Comparison of ENCODE assay signal across 11 cellular contexts in the genomic region with DNA sequence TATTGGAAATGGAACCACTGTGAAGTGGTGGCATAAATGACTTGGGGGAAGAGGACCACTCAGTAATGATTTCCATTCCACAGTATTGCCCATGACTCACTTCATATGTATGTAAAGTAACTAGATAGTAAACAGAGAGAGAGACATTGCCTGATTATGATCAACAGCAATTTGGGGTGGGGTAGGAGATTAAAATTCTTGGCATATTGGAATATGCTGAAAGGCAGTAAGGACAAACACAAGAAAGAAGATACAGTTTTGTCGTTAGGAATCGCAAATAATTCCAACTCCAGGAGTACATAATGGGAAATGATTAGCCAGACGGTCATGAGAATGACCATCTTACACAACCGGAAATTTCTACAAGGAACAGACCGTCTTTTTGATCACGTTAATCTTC. TPM values are rescaled to one million over a fixed set of nuclear protein-coding genes. Genes with fewer than 3 reads are reported as not detected.
DNase-seq lines count a peak whose midpoint lies in the region; FAIRE-seq and TF ChIP-seq lines count a peak whose summit lies in the region.
"Had no signal": no experiment of that assay in that cellular context is flagged by ENCODE, and none has a peak within 500 bp of the region (broad histone marks: within the 10 kb centered on the region; RNA-seq: fewer than 3 reads in every experiment).

No MANE protein-coding gene starts in this region.

- TF ChIP-seq EP300 in neural cell (conservative IDR thresholded peaks at IDR 0.05; ENCODE audit: poor library complexity, severe bottlenecking) = no peak

- peaks cover 40% of the 10 kb centered on the region for H3K79me2 ChIP-seq in DOHH2 (ENCODE audit: control insufficient read depth, low read length)
- peaks cover 35% of the 10 kb centered on the region for H3K79me2 ChIP-seq in OCI-LY3 (ENCODE audit: low read length)
- H3K79me2 ChIP-seq in neural cell (replicated peaks; ENCODE audit: insufficient read depth, low read length) = peaks cover 40% of the 10 kb centered on the region

- H3K36me3 Mint-ChIP-seq in chondrocyte (ENCODE audit: low read depth) = no peaks in the 10 kb centered on the region

- FAIRE-seq in HTR-8/SVneo (lab: Jason Lieb, UNC) = no peak
- FAIRE-seq: TTC549 had no signal

- H3K4me1 ChIP-seq in DOHH2 (ENCODE audit: control insufficient read depth, low read length) = peaks cover 43% of the 10 kb centered on the region
- H3K4me1 ChIP-seq in OCI-LY3 (ENCODE audit: low read length) = peaks cover 44% of the 10 kb centered on the region

- peaks cover 8% of the 10 kb centered on the region; the same call in 1 of the 2 replicates for H3K9me3 ChIP-seq in DOHH2 (ENCODE audit: control insufficient read depth, insufficient read depth, low read length)
- H3K9me3 ChIP-seq in OCI-LY3 (ENCODE audit: insufficient read depth, low read length) = no peaks in the 10 kb centered on the region
- no peaks in the 10 kb centered on the region for H3K9me3 ChIP-seq in neural cell (ENCODE audit: low read length)
- H3K9me3 ChIP-seq: vagina had no signal

- no peaks in the 10 kb centered on the region for H3K9me3 Mint-ChIP-seq in chondrocyte (ENCODE audit: low read depth)

- H3K9ac ChIP-seq in OCI-LY3 (ENCODE audit: low read length) (peak overlapping the region; percentile 78; the same call in 1 of the 2 replicates), neural cell (ENCODE audit: low read length) (peak overlapping the region; percentile 65)

- H4K20me1 ChIP-seq in DOHH2 (ENCODE audit: control insufficient read depth, insufficient read depth, low read depth, low read length) (peaks cover 31% of the 10 kb centered on the region), OCI-LY3 (ENCODE audit: insufficient read depth, low read length) (peaks cover 30% of the 10 kb centered on the region), neural cell (ENCODE audit: insufficient read depth) (peaks cover 15% of the 10 kb centered on the region)

- no peaks in the 10 kb centered on the region for H3K27me3 Mint-ChIP-seq in chondrocyte (ENCODE audit: low read depth)

- peaks cover 38% of the 10 kb centered on the region for H3K4me1 Mint-ChIP-seq in chondrocyte (ENCODE audit: low read depth)

- DNase-seq in chondrocyte (ENCODE audit: low spot score) (no peak), HTR-8/SVneo (ENCODE audit: insufficient read length, low spot score) (no peak), SIG-M5 (lab: John Stamatoyannopoulos, UW) (no peak), NCI-H1694 treated with DMSO at 0.1 percent for 48 hours (lab: John Stamatoyannopoulos, UW) (no peak)
- DNase-seq: NCI-H1694, OCI-M1 had no signal

- H3K4me3 ChIP-seq in DOHH2 (ENCODE audit: low read length) (peak overlapping the region; percentile 60), OCI-LY3 (ENCODE audit: low read length) (no peak overlapping the region), neural cell (ENCODE audit: low read length) (peak overlapping the region; percentile 96)

- peak overlapping the region; percentile 49; the same call in 1 of the 2 replicates for H2AFZ ChIP-seq in OCI-LY3 (ENCODE audit: low read depth, low read length)
- H2AFZ ChIP-seq in neural cell (ENCODE audit: low read depth, low read length) = peak overlapping the region; percentile 6

- TF ChIP-seq CTCF in DOHH2 (IDR thresholded peaks at IDR 0.05; ENCODE audit: low read depth, low read length, poor library complexity, severe bottlenecking) (no peak), OCI-LY3 (IDR thresholded peaks at IDR 0.05; ENCODE audit: low read depth, low read length) (no peak), chondrocyte (IDR thresholded peaks at IDR 0.05) (no peak), neural cell (IDR thresholded peaks at IDR 0.05; ENCODE audit: poor library complexity, severe bottlenecking) (no peak)

- H3K27ac ChIP-seq in DOHH2 (ENCODE audit: low read depth, low read length) (peak overlapping the region; percentile 96), OCI-LY3 (ENCODE audit: low read length) (peak overlapping the region; percentile 99), neural cell (ENCODE audit: low read length) (peak overlapping the region; percentile 95)

- H3K4me2 ChIP-seq in DOHH2 (ENCODE audit: low read length) (peak overlapping the region; percentile 77), OCI-LY3 (ENCODE audit: low read length) (peak overlapping the region; percentile 82), neural cell (ENCODE audit: low read length) (peak overlapping the region; percentile 82)

- H3K36me3 ChIP-seq in DOHH2 (ENCODE audit: control insufficient read depth, low read length) (peaks cover 41% of the 10 kb centered on the region), OCI-LY3 (replicated peaks; ENCODE audit: low read depth, low read length) (peaks cover 27% of the 10 kb centered on the region), neural cell (ENCODE audit: insufficient read depth, low read length) (no peaks in the 10 kb centered on the region)
- H3K36me3 ChIP-seq: vagina had no signal

- no peak for TF ChIP-seq RAD21 in neural cell (conservative IDR thresholded peaks at IDR 0.05)

- H3F3A ChIP-seq in DOHH2 (ENCODE audit: control insufficient read depth, insufficient read depth) = peaks cover 10% of the 10 kb centered on the region
- peaks cover 8% of the 10 kb centered on the region for H3F3A ChIP-seq in neural cell (ENCODE audit: insufficient read depth, low read length, poor library complexity, severe bottlenecking)

- H3K4me3 Mint-ChIP-seq in chondrocyte (ENCODE audit: unreplicated experiment) = no peak overlapping the region

- H3K9me2 ChIP-seq in DOHH2 (replicated peaks; ENCODE audit: control insufficient read depth, low read length) (no peaks in the 10 kb centered on the region), neural cell (ENCODE audit: insufficient read depth, low read length) (no peaks in the 10 kb centered on the region)

- peak overlapping the region; percentile 4 for H3K27ac Mint-ChIP-seq in chondrocyte (ENCODE audit: unreplicated experiment)

- H3K27me3 ChIP-seq in DOHH2 (ENCODE audit: control insufficient read depth, low read length) = no peaks in the 10 kb centered on the region
- H3K27me3 ChIP-seq in OCI-LY3 (ENCODE audit: low read depth, low read length) = no peaks in the 10 kb centered on the region
- H3K27me3 ChIP-seq in neural cell (ENCODE audit: insufficient read depth, low read depth, low read length) = no peaks in the 10 kb centered on the region
- H3K27me3 ChIP-seq: vagina had no signal

TF ChIP-seq in neural cell, 6 proteins besides CTCF, POLR2A, EP300 and RAD21:
- TF ChIP-seq TAF1 (IDR thresholded peaks at IDR 0.05; ENCODE audit: low read depth) (no peak), MXI1 (conservative IDR thresholded peaks at IDR 0.05; ENCODE audit: poor library complexity, severe bottlenecking) (no peak)
- TF ChIP-seq, protein P1, sequence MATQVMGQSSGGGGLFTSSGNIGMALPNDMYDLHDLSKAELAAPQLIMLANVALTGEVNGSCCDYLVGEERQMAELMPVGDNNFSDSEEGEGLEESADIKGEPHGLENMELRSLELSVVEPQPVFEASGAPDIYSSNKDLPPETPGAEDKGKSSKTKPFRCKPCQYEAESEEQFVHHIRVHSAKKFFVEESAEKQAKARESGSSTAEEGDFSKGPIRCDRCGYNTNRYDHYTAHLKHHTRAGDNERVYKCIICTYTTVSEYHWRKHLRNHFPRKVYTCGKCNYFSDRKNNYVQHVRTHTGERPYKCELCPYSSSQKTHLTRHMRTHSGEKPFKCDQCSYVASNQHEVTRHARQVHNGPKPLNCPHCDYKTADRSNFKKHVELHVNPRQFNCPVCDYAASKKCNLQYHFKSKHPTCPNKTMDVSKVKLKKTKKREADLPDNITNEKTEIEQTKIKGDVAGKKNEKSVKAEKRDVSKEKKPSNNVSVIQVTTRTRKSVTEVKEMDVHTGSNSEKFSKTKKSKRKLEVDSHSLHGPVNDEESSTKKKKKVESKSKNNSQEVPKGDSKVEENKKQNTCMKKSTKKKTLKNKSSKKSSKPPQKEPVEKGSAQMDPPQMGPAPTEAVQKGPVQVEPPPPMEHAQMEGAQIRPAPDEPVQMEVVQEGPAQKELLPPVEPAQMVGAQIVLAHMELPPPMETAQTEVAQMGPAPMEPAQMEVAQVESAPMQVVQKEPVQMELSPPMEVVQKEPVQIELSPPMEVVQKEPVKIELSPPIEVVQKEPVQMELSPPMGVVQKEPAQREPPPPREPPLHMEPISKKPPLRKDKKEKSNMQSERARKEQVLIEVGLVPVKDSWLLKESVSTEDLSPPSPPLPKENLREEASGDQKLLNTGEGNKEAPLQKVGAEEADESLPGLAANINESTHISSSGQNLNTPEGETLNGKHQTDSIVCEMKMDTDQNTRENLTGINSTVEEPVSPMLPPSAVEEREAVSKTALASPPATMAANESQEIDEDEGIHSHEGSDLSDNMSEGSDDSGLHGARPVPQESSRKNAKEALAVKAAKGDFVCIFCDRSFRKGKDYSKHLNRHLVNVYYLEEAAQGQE (IDR thresholded peaks at IDR 0.05; ENCODE audit: borderline replicate concordance) = no peak

RNA-seq across cellular contexts. Expression of a gene that starts 1.5 kb away (rescaled TPM):
- total RNA-seq in chondrocyte = 77.8 to 86.9 TPM (median 86.9 TPM) in 3 replicates
- 433 and 498 TPM in 2 replicates for polyA plus RNA-seq in neural cell
- 486 and 512 TPM in 2 replicates for polyA minus RNA-seq in neural cell
